34 cellular contexts compared by ENCODE assay signal in genomic region chr5:159112436-159112835, GRCh38. TPM values are rescaled to one million over a fixed set of nuclear protein-coding genes. Genes with fewer than 3 reads are reported as not detected.
"Had no signal": no experiment of that assay in that cellular context is flagged by ENCODE, and none has a peak within 500 bp of the region (broad histone marks: within the 10 kb centered on the region; RNA-seq: fewer than 3 reads in every experiment).

No MANE protein-coding gene starts in this region.

- H3K9me3 ChIP-seq: adrenal gland, ascending aorta, body of pancreas, breast epithelium had no signal

- H3K36me3 ChIP-seq: adrenal gland, ascending aorta, brain microvascular endothelial cell, breast epithelium, cardiac muscle cell had no signal

- H3K4me3 ChIP-seq: adrenal gland, ascending aorta, body of pancreas, breast epithelium, cardiac muscle cell had no signal

- H3K27ac ChIP-seq: adrenal gland, ascending aorta, body of pancreas, brain microvascular endothelial cell, breast epithelium, cardiac muscle cell had no signal

- H3K27me3 ChIP-seq: ascending aorta, body of pancreas, brain microvascular endothelial cell had no signal

- FAIRE-seq: astrocyte, bronchial epithelial cell had no signal

- ATAC-seq: activated naive CD4-positive, alpha-beta T cell treated with anti-CD3 and anti-CD28 coated beads, Interleukin-2, amount 50 U/mL, for 72 hours; activated naive CD8-positive, alpha-beta T cell treated with anti-CD3 and anti-CD28 coated beads, Interleukin-2, amount 50 U/mL, for 24 hours; activated T-cell treated with anti-CD3 and anti-CD28 coated beads, Interleukin-2, amount 50 U/mL, for 4 hours; activated T-cell treated with anti-CD3 and anti-CD28 coated beads, Interleukin-2, amount 50 U/mL, for 72 hours; activated T-helper 17 cell treated with anti-CD3 and anti-CD28 coated beads, Interleukin-2, amount 50 U/mL, for 72 hours; body of pancreas had no signal

- H3K4me1 ChIP-seq: adrenal gland, ascending aorta, body of pancreas, breast epithelium had no signal

- DNase-seq: activated effector memory CD4-positive, alpha-beta T cell treated with anti-CD3 and anti-CD28 coated beads, Interleukin-2, amount 50 U/mL, for 16 hours; activated effector memory CD4-positive, alpha-beta T cell treated with Interleukin-2 at 50 U/mL for 16 hours; activated gamma-delta T cell; activated gamma-delta T cell treated with Interleukin-2 at 50 U/mL for 16 hours; activated naive CD4-positive, alpha-beta T cell; activated naive CD4-positive, alpha-beta T cell treated with anti-CD3 and anti-CD28 coated beads for 36 hours; activated naive CD4-positive, alpha-beta T cell treated with anti-CD3 and anti-CD28 coated beads, Interleukin-2, amount 10 ng/mL, durations not matched to agents 7 days and 5 days; activated naive CD4-positive, alpha-beta T cell treated with anti-CD3 and anti-CD28 coated beads, Interleukin-2, amount 50 U/mL, for 16 hours; activated naive CD4-positive, alpha-beta T cell treated with Interleukin-2 at 50 U/mL for 16 hours; activated naive CD8-positive, alpha-beta T cell treated with anti-CD3 and anti-CD28 coated beads for 36 hours; activated naive CD8-positive, alpha-beta T cell treated with anti-CD3 and anti-CD28 coated beads, Interleukin-2, amount 10 ng/mL, durations not matched to agents 7 days and 5 days; activated naive CD8-positive, alpha-beta T cell treated with anti-CD3 and anti-CD28 coated beads, Interleukin-2, amount 50 U/mL, for 24 hours; activated T-cell treated with anti-CD3 and anti-CD28 coated beads, Interleukin-2, amount 50 U/mL, for 24 hours; activated T-cell treated with anti-CD3 and anti-CD28 coated beads, Interleukin-2, amount 50 U/mL, for 4 hours; activated T-cell treated with anti-CD3 and anti-CD28 coated beads, Interleukin-2, amount 50 U/mL, for 48 hours; activated T-cell treated with anti-CD3 and anti-CD28 coated beads, Interleukin-2, amount 50 U/mL, for 72 hours; adrenal gland; amniotic stem cell; amygdala; anterior cingulate cortex; aorta; body of pancreas; brain microvascular endothelial cell; caudate nucleus; central memory CD4-positive, alpha-beta T cell; cerebellar nuclear complex had no signal

RNA-seq across cellular contexts. Expression of gene EBF1, which starts 12.7 kb away (rescaled TPM):
- total RNA-seq: activated T-helper 1 cell treated with anti-CD3 and anti-CD28 coated beads, Interleukin-12 subunit alpha, Interleukin-12 subunit beta, Interleukin-2, Interleukin-4 antibody, amounts not matched to agents 30 ng/mL and 10 ng/mL and 1 ng/mL, durations not matched to agents 14 hours and 24 hours and 36 hours; bronchial epithelial cell had no signal
- polyA plus RNA-seq: cardiac muscle cell had no signal
